1 cellular context compared by ENCODE assay signal in genomic region chr7:148714498-148714897, GRCh38.
TF ChIP-seq lines count a peak whose summit lies in the region.

No MANE protein-coding gene starts in this region.

TF ChIP-seq in IMR-90, 13 proteins besides CTCF, POLR2A, EP300 and RAD21:
- TF ChIP-seq RCOR1 (IDR thresholded peaks at IDR 0.05; ENCODE audit: insufficient replicate concordance, low read length) (no peak), NFE2L2 (IDR thresholded peaks at IDR 0.05; ENCODE audit: low read depth, low read length) (no peak), MAFK (IDR thresholded peaks at IDR 0.05; ENCODE audit: low read depth, low read length) (no peak)
